Comparison of ENCODE assay signal across 8 cellular contexts in genomic region chr1:62131093-62131725, GRCh38.
DNase-seq lines count a peak whose midpoint lies in the region; ATAC-seq and FAIRE-seq lines count a peak whose summit lies in the region.

No MANE protein-coding gene starts in this region.

- no peak overlapping the region for H3K4me3 ChIP-seq in right cardiac atrium (ENCODE audit: low read length)
- H3K4me3 ChIP-seq in small intestine (ENCODE audit: low read depth in 1 of 2, low read length in 2 of 2), result no peak overlapping the region

- H3K9me3 ChIP-seq in right cardiac atrium (ENCODE audit: control insufficient read depth, low read length), result no peaks in the 10 kb centered on the region
- H3K9me3 ChIP-seq in small intestine (ENCODE audit: control insufficient read depth, low read depth), result no peaks in the 10 kb centered on the region

- DNase-seq in DMS53 (lab: John Stamatoyannopoulos, UW) (peak; percentile 93), NCI-H82 treated with DMSO at 0.1 percent for 48 hours (lab: John Stamatoyannopoulos, UW; ENCODE audit: unreplicated experiment) (peak; percentile 59), right cardiac atrium (no peak), small intestine (peak; percentile 51), activated gamma-delta T cell treated with Interleukin-2 at 50 U/mL for 16 hours (no peak)
- peak; percentile 22 for DNase-seq in activated naive CD8-positive, alpha-beta T cell treated with anti-CD3 and anti-CD28 coated beads, Interleukin-2, amount 50 U/mL, for 24 hours

- no peak overlapping the region for H3K4me3 Mint-ChIP-seq in activated naive CD8-positive, alpha-beta T cell treated with anti-CD3 and anti-CD28 coated beads, Interleukin-2, amount 50 U/mL, for 24 hours

- peaks cover 0 to 3% of the 10 kb centered on the region in 2 donors for H3K36me3 ChIP-seq in small intestine (ENCODE audit: control insufficient read depth in 2 of 2, insufficient read depth in 2 of 2, low read length in 2 of 2)

- H3K27ac ChIP-seq in right cardiac atrium (ENCODE audit: low read length) (no peak overlapping the region), small intestine (ENCODE audit: low read depth in 1 of 2, low read length in 1 of 2) (no peak overlapping the region)

- H3K27ac Mint-ChIP-seq in activated naive CD8-positive, alpha-beta T cell treated with anti-CD3 and anti-CD28 coated beads, Interleukin-2, amount 50 U/mL, for 24 hours, result no peak overlapping the region

- no peaks in the 10 kb centered on the region for H3K27me3 ChIP-seq in right cardiac atrium (ENCODE audit: control insufficient read depth, insufficient read depth)
- no peaks in the 10 kb centered on the region for H3K27me3 ChIP-seq in small intestine (ENCODE audit: control insufficient read depth in 2 of 2, insufficient read depth in 2 of 2, low read length in 2 of 2)

- H3K4me1 ChIP-seq in right cardiac atrium (ENCODE audit: control insufficient read depth, insufficient read depth, low read length) (no peaks in the 10 kb centered on the region), small intestine (ENCODE audit: control insufficient read depth in 2 of 2, insufficient read depth in 1 of 2, low read depth in 1 of 2, low read length in 1 of 2) (no peaks in the 10 kb centered on the region)

- no peaks in the 10 kb centered on the region for H3K36me3 Mint-ChIP-seq in activated naive CD8-positive, alpha-beta T cell treated with anti-CD3 and anti-CD28 coated beads, Interleukin-2, amount 50 U/mL, for 24 hours (ENCODE audit: low read depth)

- WGBS in right cardiac atrium, result 69% methylated on average over 6 of the region's 6 CpGs
- 74 to 76% (median 75%) methylated on average over 6 of the region's 6 CpGs for WGBS in small intestine, 3 donors

- ATAC-seq in GM19463 (IDR thresholded peaks at IDR 0.05; ENCODE audit: unreplicated experiment) (peak; percentile 87), HG03457 (IDR thresholded peaks at IDR 0.05; ENCODE audit: unreplicated experiment) (peak; percentile 82), right cardiac atrium (peak; percentile 70 to 80)
- ATAC-seq in activated naive CD8-positive, alpha-beta T cell treated with anti-CD3 and anti-CD28 coated beads, Interleukin-2, amount 50 U/mL, for 24 hours, result peak; percentile 80

- H3K4me1 Mint-ChIP-seq in activated naive CD8-positive, alpha-beta T cell treated with anti-CD3 and anti-CD28 coated beads, Interleukin-2, amount 50 U/mL, for 24 hours, result no peaks in the 10 kb centered on the region

- H3K27me3 Mint-ChIP-seq in activated naive CD8-positive, alpha-beta T cell treated with anti-CD3 and anti-CD28 coated beads, Interleukin-2, amount 50 U/mL, for 24 hours, result no peaks in the 10 kb centered on the region

- no peak for FAIRE-seq in small intestine (lab: Jason Lieb, UNC)

- intact Hi-C loops in right cardiac atrium (cut with DNase I), result loop anchor here in 1 of 4 donors (10.0 kb wide), 1 partner anchor 46 kb away; no protein-coding TSS in a partner anchor

- H3K9me3 Mint-ChIP-seq in activated naive CD8-positive, alpha-beta T cell treated with anti-CD3 and anti-CD28 coated beads, Interleukin-2, amount 50 U/mL, for 24 hours, result no peaks in the 10 kb centered on the region

Comparison
In these comparisons a context has a peak if more than half of its experiments do, and no peak if none do; other contexts are left out.
1. DNase-seq: peak in DMS53 (single experiment), NCI-H82 treated with DMSO at 0.1 percent for 48 hours (single experiment), activated naive CD8-positive, alpha-beta T cell treated with anti-CD3 and anti-CD28 coated beads, Interleukin-2, amount 50 U/mL, for 24 hours (single experiment) and small intestine (single experiment); none in right cardiac atrium (0 of 3) and activated gamma-delta T cell treated with Interleukin-2 at 50 U/mL for 16 hours (single experiment).
2. Peak in every context shown above with its lines, with median percentiles within 50 percentile points of each other: ATAC-seq.